Comparison of ENCODE assay signal across 2 cellular contexts in genomic region chr1:223628233-223628632, GRCh38.
TF ChIP-seq lines count a peak whose summit lies in the region.

No MANE protein-coding gene starts in this region.

TF ChIP-seq in SK-N-SH, 30 proteins besides CTCF, POLR2A, EP300 and RAD21:
- TF ChIP-seq SMC3 (IDR thresholded peaks at IDR 0.05; ENCODE audit: low read depth, low read length) (peak; percentile 11; the same call in 1 of the 2 replicates), TCF12 (IDR thresholded peaks at IDR 0.05) (no peak)

TF ChIP-seq in GM12878, 131 proteins besides CTCF, POLR2A, EP300 and RAD21:
- 0 out of 2 replicates have a peak, but pooled peaks have one; percentile 17 for TF ChIP-seq IRF4 (IDR thresholded peaks at IDR 0.05; ENCODE audit: low read depth, low read length)
- peak; percentile 49; the same call in 1 of the 2 replicates for TF ChIP-seq LARP7 (IDR thresholded peaks at IDR 0.05)
- 0 out of 2 replicates have a peak, but pooled peaks have one; percentile 46 for TF ChIP-seq ELK1 (IDR thresholded peaks at IDR 0.05; ENCODE audit: low read depth, low read length)
- TF ChIP-seq SMC3 (IDR thresholded peaks at IDR 0.05; ENCODE audit: borderline replicate concordance, low read length) = peak; percentile 49; the same call in 1 of the 2 replicates
- peak; percentile 61 for TF ChIP-seq USF1 (IDR thresholded peaks at IDR 0.05; ENCODE audit: borderline replicate concordance, extremely low read length, insufficient read depth, low read depth, low read length)
- peak; percentile 60 for TF ChIP-seq NR2F1 (conservative IDR thresholded peaks at IDR 0.05)
- no peak for TF ChIP-seq ZNF687 (IDR thresholded peaks at IDR 0.05)
- TF ChIP-seq ATF7 (IDR thresholded peaks at IDR 0.05; ENCODE audit: low read depth) = no peak
- no peak for TF ChIP-seq NR2C1 (IDR thresholded peaks at IDR 0.05)
- no peak for TF ChIP-seq POLR2AphosphoS5 (IDR thresholded peaks at IDR 0.05; ENCODE audit: low read length)
- no peak for TF ChIP-seq NFXL1 (IDR thresholded peaks at IDR 0.05; ENCODE audit: borderline replicate concordance)
- TF ChIP-seq IKZF1 (conservative IDR thresholded peaks at IDR 0.05) = 0 out of 2 replicates have a peak, but pooled peaks have one; percentile 15
- no peak for TF ChIP-seq BMI1 (IDR thresholded peaks at IDR 0.05; ENCODE audit: borderline replicate concordance)
- TF ChIP-seq RAD51 (IDR thresholded peaks at IDR 0.05) = peak; percentile 37; the same call in 1 of the 2 replicates
- 0 out of 2 replicates have a peak, but pooled peaks have one; percentile 19 for TF ChIP-seq NBN (IDR thresholded peaks at IDR 0.05)
- TF ChIP-seq REST (IDR thresholded peaks at IDR 0.05; ENCODE audit: low read depth, low read length) = no peak
